In genomic region chr3:65535260-65535659, GRCh38 we compare ENCODE assay signal across 25 cellular contexts.
"Had no signal": no experiment of that assay in that cellular context is flagged by ENCODE, and none has a peak within 500 bp of the region (broad histone marks: within the 10 kb centered on the region; RNA-seq: fewer than 3 reads in every experiment).

No MANE protein-coding gene starts in this region.

- H3K36me3 Mint-ChIP-seq: activated naive CD4-positive, alpha-beta T cell treated with anti-CD3 and anti-CD28 coated beads, Interleukin-2, amount 50 U/mL, for 72 hours; WTC11 had no signal

- H3K4me1 Mint-ChIP-seq: activated CD4-positive, alpha-beta T cell treated with anti-CD3 and anti-CD28 coated beads for 36 hours; activated CD4-positive, alpha-beta T cell treated with anti-CD3 and anti-CD28 coated beads, Interleukin-2, amount 10 ng/mL, durations not matched to agents 7 days and 5 days had no signal

- H3K4me3 Mint-ChIP-seq: activated CD4-positive, alpha-beta T cell treated with anti-CD3 and anti-CD28 coated beads for 36 hours; activated CD4-positive, alpha-beta T cell treated with anti-CD3 and anti-CD28 coated beads, Interleukin-2, amount 10 ng/mL, durations not matched to agents 7 days and 5 days; activated naive CD4-positive, alpha-beta T cell treated with anti-CD3 and anti-CD28 coated beads for 36 hours; activated T-cell treated with anti-CD3 and anti-CD28 coated beads, Interleukin-2, amount 50 U/mL, for 4 hours; activated T-helper 1 cell treated with anti-CD3 and anti-CD28 coated beads, Interleukin-12 subunit alpha, Interleukin-12 subunit beta, Interleukin-2, Interleukin-4 antibody, amounts not matched to agents 30 ng/mL and 10 ng/mL and 1 ng/mL, durations not matched to agents 14 hours and 24 hours and 36 hours; brain; WTC11 had no signal

- H3K27me3 Mint-ChIP-seq: activated CD4-positive, alpha-beta T cell treated with anti-CD3 and anti-CD28 coated beads for 36 hours; activated CD4-positive, alpha-beta T cell treated with anti-CD3 and anti-CD28 coated beads, Interleukin-2, amount 10 ng/mL, durations not matched to agents 7 days and 5 days; brain had no signal

- H3K9me3 Mint-ChIP-seq: activated CD4-positive, alpha-beta T cell treated with anti-CD3 and anti-CD28 coated beads, Interleukin-2, amount 10 ng/mL, durations not matched to agents 7 days and 5 days; activated naive CD4-positive, alpha-beta T cell treated with anti-CD3 and anti-CD28 coated beads for 36 hours; activated T-cell treated with anti-CD3 and anti-CD28 coated beads, Interleukin-2, amount 50 U/mL, for 4 hours; activated T-helper 1 cell treated with anti-CD3 and anti-CD28 coated beads, Interleukin-12 subunit alpha, Interleukin-12 subunit beta, Interleukin-2, Interleukin-4 antibody, amounts not matched to agents 30 ng/mL and 10 ng/mL and 1 ng/mL, durations not matched to agents 14 hours and 24 hours and 36 hours; brain; WTC11 had no signal

- H3K4me1 ChIP-seq: adrenal gland had no signal

- H3K4me3 ChIP-seq: adrenal gland, PC-9 had no signal

- H3K9me3 ChIP-seq: adrenal gland had no signal

- H2AFZ ChIP-seq: PC-9 had no signal

- H3K4me2 ChIP-seq: PC-9 had no signal

- H3K36me3 ChIP-seq: adrenal gland had no signal

- H3K27me3 ChIP-seq: adrenal gland had no signal

- DNase-seq: activated CD4-positive, alpha-beta T cell treated with anti-CD3 and anti-CD28 coated beads for 36 hours; activated CD4-positive, alpha-beta T cell treated with anti-CD3 and anti-CD28 coated beads, Interleukin-2, amount 10 ng/mL, durations not matched to agents 7 days and 5 days; activated CD4-positive, alpha-beta T cell treated with anti-CD3 and anti-CD28 coated beads, Interleukin-2, amount 50 U/mL, for 48 hours; activated CD8-positive, alpha-beta memory T cell treated with anti-CD3 and anti-CD28 coated beads, Interleukin-2, amount 50 U/mL, for 4 hours; activated gamma-delta T cell treated with Interleukin-2 at 50 U/mL for 16 hours; activated naive CD4-positive, alpha-beta T cell treated with anti-CD3 and anti-CD28 coated beads for 36 hours; activated T-cell treated with anti-CD3 and anti-CD28 coated beads for 4 hours; activated T-cell treated with anti-CD3 and anti-CD28 coated beads, Interleukin-2, amount 50 U/mL, for 4 hours; adrenal gland; KG1; NCI-H1105; NCI-H1417 treated with DMSO at 0.1 percent for 48 hours; NCI-H187 treated with DMSO at 0.1 percent for 48 hours; NCI-H345; NCI-H524 treated with DMSO at 0.1 percent for 48 hours; PC-9; SW 1271; T-helper 1 cell; T-helper 2 cell; T-helper 9 cell had no signal

- H3K27ac ChIP-seq: adrenal gland, PC-9, RWPE1 had no signal

- H3K27ac Mint-ChIP-seq: activated CD4-positive, alpha-beta T cell treated with anti-CD3 and anti-CD28 coated beads for 36 hours; activated CD4-positive, alpha-beta T cell treated with anti-CD3 and anti-CD28 coated beads, Interleukin-2, amount 10 ng/mL, durations not matched to agents 7 days and 5 days; activated naive CD4-positive, alpha-beta T cell treated with anti-CD3 and anti-CD28 coated beads for 36 hours; activated naive CD4-positive, alpha-beta T cell treated with anti-CD3 and anti-CD28 coated beads, Interleukin-2, amount 50 U/mL, for 72 hours; activated T-helper 1 cell treated with anti-CD3 and anti-CD28 coated beads, Interleukin-12 subunit alpha, Interleukin-12 subunit beta, Interleukin-2, Interleukin-4 antibody, amounts not matched to agents 30 ng/mL and 10 ng/mL and 1 ng/mL, durations not matched to agents 14 hours and 24 hours and 36 hours; WTC11 had no signal
